8 cellular contexts compared by ENCODE assay signal in the genomic region with DNA sequence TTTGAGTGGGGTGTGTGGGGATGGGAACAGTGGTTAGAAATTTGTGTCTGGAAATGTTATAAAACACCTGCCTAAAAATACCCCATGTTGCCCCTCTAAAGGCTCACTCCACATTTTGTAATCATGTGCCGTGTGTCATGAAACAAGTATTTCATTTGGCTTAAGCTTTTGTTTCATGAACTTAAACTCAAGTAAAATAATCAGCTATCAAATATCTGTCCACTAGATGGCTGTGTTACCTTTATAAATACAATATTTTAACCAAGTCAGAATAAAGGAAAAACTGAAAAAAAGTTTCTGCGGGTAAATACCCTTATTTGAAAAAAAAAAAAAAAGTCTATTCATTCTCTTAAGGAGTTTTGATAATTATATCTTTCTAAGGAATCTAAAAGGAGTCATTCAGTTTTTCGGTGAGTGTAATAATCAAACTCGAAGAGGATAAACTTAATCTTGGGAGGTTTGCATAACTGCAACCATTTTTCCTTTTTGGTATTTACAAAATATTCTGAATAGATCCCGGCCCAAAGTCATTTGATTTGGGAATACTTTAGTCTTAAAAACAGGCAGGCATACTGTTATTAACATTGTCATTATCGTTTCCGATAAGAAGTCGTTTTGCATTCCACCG. TPM values are rescaled to one million over a fixed set of nuclear protein-coding genes. Genes with fewer than 3 reads are reported as not detected.
DNase-seq lines count a peak whose midpoint lies in the region; ATAC-seq and TF ChIP-seq lines count a peak whose summit lies in the region.

No MANE protein-coding gene starts in this region.

- H3K27me3 ChIP-seq in tibial artery (no peaks in the 10 kb centered on the region), vagina (no peaks in the 10 kb centered on the region)

- no peaks in the 10 kb centered on the region for H3K4me1 ChIP-seq in tibial artery
- no peaks in the 10 kb centered on the region for H3K4me1 ChIP-seq in vagina

- intact Hi-C loops in tibial artery (cut with DNase I; ENCODE audit: low total_unique reads): no loop called here
- intact Hi-C loops in vagina (cut with DNase I): no loop called here

- no peak for TF ChIP-seq POLR2A in vagina (IDR thresholded peaks at IDR 0.05)

- no peaks in the 10 kb centered on the region for H3K9me3 ChIP-seq in tibial artery
- no peaks in the 10 kb centered on the region for H3K9me3 ChIP-seq in vagina

- H3K27ac ChIP-seq in tibial artery: no peak overlapping the region
- no peak overlapping the region for H3K27ac ChIP-seq in vagina

- H3K36me3 ChIP-seq in tibial artery: no peaks in the 10 kb centered on the region
- no peaks in the 10 kb centered on the region for H3K36me3 ChIP-seq in vagina

- ATAC-seq in HG03196 (IDR thresholded peaks at IDR 0.05; ENCODE audit: unreplicated experiment) (no peak), HG02840 (IDR thresholded peaks at IDR 0.05; ENCODE audit: low FRiP score, unreplicated experiment) (no peak)

- peak; percentile 46 to 51 for TF ChIP-seq CTCF in tibial artery (IDR thresholded peaks at IDR 0.05)
- peak in 1 of 3 experiments; percentile 32 for TF ChIP-seq CTCF in vagina (IDR thresholded peaks at IDR 0.05)

- DNase-seq in AG08396 (ENCODE audit: low spot score) (peak; percentile 18), H4 (ENCODE audit: low spot score) (peak; percentile 11), RPMI7951 (ENCODE audit: low read depth) (peak; percentile 60), fibroblast of the conjunctiva (ENCODE audit: low read depth) (peak; percentile 71), tibial artery (no peak), vagina (ENCODE audit: extremely low spot score in 2 of 2) (no peak)

- no peak overlapping the region for H3K4me3 ChIP-seq in tibial artery
- no peak overlapping the region for H3K4me3 ChIP-seq in vagina

RNA-seq across cellular contexts. Expression of a gene that starts 29.9 kb away (rescaled TPM):
- 7.9 and 11.3 TPM in 2 replicates for total RNA-seq in H4 (2014; rRNA removed; shearing (Covaris generic))
- total RNA-seq in RPMI7951 (2014; rRNA removed; shearing (Covaris generic)): 19.7 and 25.0 TPM in 2 replicates
- total RNA-seq in vagina: 8.1 TPM

RNA-seq across cellular contexts. Expression of a gene that starts 49.5 kb away (rescaled TPM):
- 22.1 and 27.8 TPM in 2 replicates for total RNA-seq in H4 (2014; rRNA removed; shearing (Covaris generic))
- 75.8 and 102 TPM in 2 replicates for total RNA-seq in RPMI7951 (2014; rRNA removed; shearing (Covaris generic))
- total RNA-seq in vagina: 4.2 TPM

Comparison
In these comparisons a context has a peak if more than half of its experiments do, and no peak if none do; other contexts are left out.
1. DNase-seq: peak in AG08396 (single experiment), H4 (single experiment), RPMI7951 (single experiment) and fibroblast of the conjunctiva (single experiment); none in tibial artery (0 of 2) and vagina (0 of 2).